25 cellular contexts compared by ENCODE assay signal in genomic region chr19:36483653-36484052, GRCh38.
"Had no signal": no experiment of that assay in that cellular context is flagged by ENCODE, and none has a peak within 500 bp of the region (broad histone marks: within the 10 kb centered on the region; RNA-seq: fewer than 3 reads in every experiment).

No MANE protein-coding gene starts in this region.

- ATAC-seq: activated CD4-positive, CD25-positive, alpha-beta regulatory T cell treated with anti-CD3 and anti-CD28 coated beads, Interleukin-2, amount 50 U/mL, for 24 hours; activated T-cell treated with anti-CD3 and anti-CD28 coated beads, Interleukin-2, amount 50 U/mL, for 72 hours; left lobe of liver; lower lobe of right lung had no signal

- DNase-seq: activated CD4-positive, alpha-beta memory T cell treated with anti-CD3 and anti-CD28 coated beads, Interleukin-2, amount 10 ng/mL, durations not matched to agents 7 days and 5 days; activated CD4-positive, alpha-beta T cell treated with anti-CD3 and anti-CD28 coated beads, Interleukin-2, amount 10 ng/mL, durations not matched to agents 24 days and 14 days; activated effector memory CD4-positive, alpha-beta T cell treated with Interleukin-2 at 50 U/mL for 16 hours; activated naive CD4-positive, alpha-beta T cell treated with anti-CD3 and anti-CD28 coated beads for 36 hours; activated T-cell treated with anti-CD3 and anti-CD28 coated beads, Interleukin-2, amount 50 U/mL, for 72 hours; amygdala; cerebellar nuclear complex; effector CD4-positive, alpha-beta T cell; erythroblast; foreskin fibroblast; kidney; lower lobe of right lung; naive B cell; occipital lobe; sigmoid colon; stimulated activated CD4-positive, alpha-beta T cell treated with anti-CD3 and anti-CD28 coated beads, Interleukin-15, amount 100 ng/mL, for 24 hours; stimulated activated naive CD4-positive, alpha-beta T cell treated with Interleukin-2 at 50 U/mL for 16 hours; T-helper 9 cell had no signal

- H3K27ac Mint-ChIP-seq: activated CD4-positive, alpha-beta memory T cell treated with anti-CD3 and anti-CD28 coated beads, Interleukin-2, amount 10 ng/mL, durations not matched to agents 7 days and 5 days; activated CD4-positive, alpha-beta T cell treated with anti-CD3 and anti-CD28 coated beads, Interleukin-2, amount 10 ng/mL, durations not matched to agents 24 days and 14 days; activated naive CD4-positive, alpha-beta T cell treated with anti-CD3 and anti-CD28 coated beads for 36 hours; activated T-cell treated with anti-CD3 and anti-CD28 coated beads, Interleukin-2, amount 50 U/mL, for 72 hours; type B pancreatic cell had no signal

- H3K36me3 ChIP-seq: lower lobe of right lung, thoracic aorta had no signal

- H3K9me3 ChIP-seq: sigmoid colon, vagina had no signal

- H3K27ac ChIP-seq: lower lobe of right lung, sigmoid colon, thoracic aorta, vagina, VCaP had no signal

- H3K4me3 ChIP-seq: lower lobe of right lung, sigmoid colon, smooth muscle cell, thoracic aorta, vagina had no signal

- H3K4me3 Mint-ChIP-seq: activated CD4-positive, alpha-beta memory T cell treated with anti-CD3 and anti-CD28 coated beads, Interleukin-2, amount 10 ng/mL, durations not matched to agents 7 days and 5 days; activated CD4-positive, alpha-beta T cell treated with anti-CD3 and anti-CD28 coated beads, Interleukin-2, amount 10 ng/mL, durations not matched to agents 24 days and 14 days; activated naive CD4-positive, alpha-beta T cell treated with anti-CD3 and anti-CD28 coated beads for 36 hours; activated T-cell treated with anti-CD3 and anti-CD28 coated beads, Interleukin-2, amount 50 U/mL, for 72 hours; type B pancreatic cell had no signal

- H3K27me3 Mint-ChIP-seq: activated CD4-positive, alpha-beta memory T cell treated with anti-CD3 and anti-CD28 coated beads, Interleukin-2, amount 10 ng/mL, durations not matched to agents 7 days and 5 days; activated CD4-positive, alpha-beta T cell treated with anti-CD3 and anti-CD28 coated beads, Interleukin-2, amount 10 ng/mL, durations not matched to agents 24 days and 14 days; naive B cell; type B pancreatic cell had no signal

- H3K27me3 ChIP-seq: sigmoid colon, vagina had no signal
